In genomic region chr11:103110406-103110805, GRCh38 we compare ENCODE assay signal across 9 cellular contexts. TPM values are rescaled to one million over a fixed set of nuclear protein-coding genes. Genes with fewer than 3 reads are reported as not detected.
DNase-seq lines count a peak whose midpoint lies in the region; ATAC-seq, FAIRE-seq and TF ChIP-seq lines count a peak whose summit lies in the region.
"Had no signal": no experiment of that assay in that cellular context is flagged by ENCODE, and none has a peak within 500 bp of the region (broad histone marks: within the 10 kb centered on the region; RNA-seq: fewer than 3 reads in every experiment).

No MANE protein-coding gene starts in this region.

- no peaks in the 10 kb centered on the region for H3K79me2 ChIP-seq in DND-41 (ENCODE audit: insufficient read depth, low read length)
- H3K79me2 ChIP-seq in OCI-LY1 (ENCODE audit: insufficient read depth, low read length): no peaks in the 10 kb centered on the region

- H3K27ac ChIP-seq in DND-41 (ENCODE audit: low read length) (no peak overlapping the region), OCI-LY1 (ENCODE audit: low read depth, low read length, poor library complexity, severe bottlenecking) (no peak overlapping the region), ovary (no peak overlapping the region), pancreas (no peak overlapping the region)

- H3K9me2 ChIP-seq in OCI-LY1 (ENCODE audit: low read depth, low read length): no peaks in the 10 kb centered on the region

- DNase-seq in DND-41 (no peak), epithelial cell of proximal tubule (ENCODE audit: low read depth) (no peak), ovary (no peak), pancreas (no peak), head of caudate nucleus (no peak)
- DNase-seq: retina had no signal

- H3K9ac ChIP-seq in DND-41 (ENCODE audit: low read depth, low read length): no peak overlapping the region
- H3K9ac ChIP-seq in OCI-LY1 (ENCODE audit: low read length): no peak overlapping the region

- H2AFZ ChIP-seq in DND-41 (ENCODE audit: low read depth, low read length): no peak overlapping the region
- H2AFZ ChIP-seq in OCI-LY1 (ENCODE audit: low read length): no peak overlapping the region

- no peak for TF ChIP-seq CTCF in DND-41 (IDR thresholded peaks at IDR 0.05; ENCODE audit: borderline replicate concordance, extremely low read depth, low read length, poor library complexity, severe bottlenecking)
- peak; percentile 20; the same call in 1 of the 2 replicates for TF ChIP-seq CTCF in OCI-LY1 (IDR thresholded peaks at IDR 0.05; ENCODE audit: low read length)
- TF ChIP-seq CTCF in epithelial cell of proximal tubule (conservative IDR thresholded peaks at IDR 0.05; ENCODE audit: low read depth, low read length): peak; percentile 32
- no peak for TF ChIP-seq CTCF in ovary (IDR thresholded peaks at IDR 0.05)
- no peak for TF ChIP-seq CTCF in pancreas (IDR thresholded peaks at IDR 0.05)

- intact Hi-C loops in ovary (cut with DNase I) (no loop called here), pancreas (cut with DNase I) (no loop called here), head of caudate nucleus (cut with DNase I) (no loop called here)

- TF ChIP-seq POLR2A in ovary (IDR thresholded peaks at IDR 0.05): no peak

- H3K36me3 ChIP-seq in DND-41 (ENCODE audit: insufficient read depth, low read length) (no peaks in the 10 kb centered on the region), OCI-LY1 (ENCODE audit: insufficient read depth, low read length) (no peaks in the 10 kb centered on the region), ovary (no peaks in the 10 kb centered on the region), pancreas (no peaks in the 10 kb centered on the region)

- ATAC-seq in DND-41 (ENCODE audit: insufficient read depth, low read depth) (no peak), pancreas (no peak), HG03460 (IDR thresholded peaks at IDR 0.05; ENCODE audit: unreplicated experiment) (no peak)
- ATAC-seq in activated CD4-positive, CD25-positive, alpha-beta regulatory T cell treated with anti-CD3 and anti-CD28 coated beads, Interleukin-2, amount 50 U/mL, for 24 hours: no peak

- H3K4me3 ChIP-seq in DND-41 (ENCODE audit: low read depth in 1 of 2, low read length in 2 of 2) (no peak overlapping the region), OCI-LY1 (ENCODE audit: low read depth, low read length, poor library complexity, severe bottlenecking) (no peak overlapping the region), epithelial cell of proximal tubule (ENCODE audit: low read depth, low read length) (peak overlapping the region; percentile 60), ovary (peak overlapping the region; percentile 68), pancreas (peak overlapping the region in 1 of 4 donors; percentile 51)

- no peaks in the 10 kb centered on the region for H3F3A ChIP-seq in OCI-LY1 (ENCODE audit: insufficient read depth, low read length)

- no peak for FAIRE-seq in pancreas (lab: Jason Lieb, UNC)

- H3K27me3 ChIP-seq in DND-41 (ENCODE audit: insufficient read depth, low read length, poor library complexity): no peaks in the 10 kb centered on the region
- H3K27me3 ChIP-seq in OCI-LY1 (ENCODE audit: insufficient read depth, low read length): peaks cover 4% of the 10 kb centered on the region; the same call in 1 of the 2 replicates
- no peaks in the 10 kb centered on the region for H3K27me3 ChIP-seq in ovary
- H3K27me3 ChIP-seq in pancreas: no peaks in the 10 kb centered on the region

- H4K20me1 ChIP-seq in DND-41 (ENCODE audit: insufficient read depth, low read length) (no peaks in the 10 kb centered on the region), OCI-LY1 (ENCODE audit: insufficient read depth, low read length) (no peaks in the 10 kb centered on the region)

- H3K9me3 ChIP-seq in DND-41 (ENCODE audit: insufficient read depth, low read length, severe bottlenecking): no peaks in the 10 kb centered on the region
- H3K9me3 ChIP-seq in OCI-LY1 (ENCODE audit: low read length): no peaks in the 10 kb centered on the region
- H3K9me3 ChIP-seq in ovary: no peaks in the 10 kb centered on the region
- H3K9me3 ChIP-seq in pancreas: no peaks in the 10 kb centered on the region

- H3K4me1 ChIP-seq in DND-41 (ENCODE audit: insufficient read depth, low read length) (peaks cover 17% of the 10 kb centered on the region), OCI-LY1 (ENCODE audit: insufficient read depth, low read length, severe bottlenecking) (peaks cover 14% of the 10 kb centered on the region), ovary (ENCODE audit: insufficient read depth) (peaks cover 5% of the 10 kb centered on the region), pancreas (peaks cover 0 to 4% (median 0%) of the 10 kb centered on the region in 3 donors)

- TF ChIP-seq EP300 in ovary (IDR thresholded peaks at IDR 0.05): no peak

- peak overlapping the region; percentile 91; the same call in 1 of the 2 replicates for H3K4me2 ChIP-seq in DND-41 (ENCODE audit: insufficient read depth, low read length)
- no peak overlapping the region for H3K4me2 ChIP-seq in OCI-LY1 (ENCODE audit: low read length)

RNA-seq across cellular contexts. Expression of gene DYNC2H1, which starts 1.2 kb away (rescaled TPM):
- total RNA-seq in epithelial cell of proximal tubule: 6.9 and 13.5 TPM in 2 replicates
- 10 to 100 TPM; 23.2 to 49.1 (median 26.7) TPM for total RNA-seq in ovary
- 10 to 100 TPM; 13.5 to 17.6 TPM for polyA plus RNA-seq in ovary
- 10 to 100 TPM in 2 of 6 donors, 1 to 10 TPM in 4; 6.6 to 11.0 (median 7.8) TPM for total RNA-seq in pancreas
- 10 to 100 TPM in 1 of 2 donors, 1 to 10 TPM in 1; 8.8 to 15.2 TPM for polyA plus RNA-seq in pancreas

RNA-seq across cellular contexts. Expression of gene DCUN1D5, which starts 18.4 kb away (rescaled TPM):
- total RNA-seq in epithelial cell of proximal tubule: 66.5 and 112 TPM in 2 replicates
- 10 to 100 TPM; 14.5 to 45.4 (median 17.8) TPM for total RNA-seq in ovary
- polyA plus RNA-seq in ovary: 10 to 100 TPM; 13.8 to 22.0 TPM
- 1 to 10 TPM; 6.7 to 9.9 (median 9.4) TPM for total RNA-seq in pancreas
- polyA plus RNA-seq in pancreas: 1 to 10 TPM; 5.8 to 8.1 TPM

Comparison
In these comparisons a context has a peak if more than half of its experiments do, and no peak if none do; other contexts are left out.
1. H3K4me3 ChIP-seq: peak in epithelial cell of proximal tubule (single experiment) and ovary (single experiment); none in DND-41 (0 of 2) and OCI-LY1 (single experiment).
2. CTCF ChIP-seq: peak in OCI-LY1 (single experiment) and epithelial cell of proximal tubule (single experiment); none in DND-41 (single experiment), ovary (0 of 3) and pancreas (0 of 4).